In genomic region chr7:135785065-135785464, GRCh38 we compare ENCODE assay signal across 40 cellular contexts. TPM values are rescaled to one million over a fixed set of nuclear protein-coding genes. Genes with fewer than 3 reads are reported as not detected.
"Had no signal": no experiment of that assay in that cellular context is flagged by ENCODE, and none has a peak within 500 bp of the region (broad histone marks: within the 10 kb centered on the region; RNA-seq: fewer than 3 reads in every experiment).

No MANE protein-coding gene starts in this region.

- H3K4me3 ChIP-seq: MG63 had no signal

- DNase-seq: Karpas-422, Kasumi-1, MG63, MM.1S, MV-4-11, NCI-H1048, NCI-H1092, NCI-H1092 treated with DMSO at 0.1 percent for 48 hours, NCI-H1105, NCI-H1105 treated with DMSO at 0.1 percent for 48 hours, NCI-H1417, NCI-H1417 treated with DMSO at 0.1 percent for 48 hours, NCI-H1436, NCI-H1436 treated with DMSO at 0.1 percent for 48 hours, NCI-H146, NCI-H1694, NCI-H1694 treated with DMSO at 0.1 percent for 48 hours, NCI-H187, NCI-H187 treated with DMSO at 0.1 percent for 48 hours, NCI-H1930, NCI-H2029, NCI-H2029 treated with DMSO at 0.1 percent for 48 hours, NCI-H2081, NCI-H2081 treated with DMSO at 0.1 percent for 48 hours, NCI-H2107, NCI-H2171, NCI-H2171 treated with DMSO at 0.1 percent for 48 hours, NCI-H2227 treated with DMSO at 0.1 percent for 48 hours, NCI-H226, NCI-H345, NCI-H446, NCI-H446 treated with DMSO at 0.1 percent for 48 hours, NCI-H510A, NCI-H510A treated with DMSO at 0.1 percent for 48 hours, NCI-H524, NCI-H524 treated with DMSO at 0.1 percent for 48 hours had no signal

- H3K27me3 ChIP-seq: MG63 had no signal

- H3K9me3 ChIP-seq: MG63 had no signal

- H3K36me3 ChIP-seq: MG63 had no signal

RNA-seq across cellular contexts. Expression of gene FAM180A, which starts 36.5 kb away (rescaled TPM):
- total RNA-seq: MCF 10A, NCI-H460 had no signal

RNA-seq across cellular contexts. Expression of gene SLC13A4, which starts 57.1 kb away (rescaled TPM):
- total RNA-seq: LHCN-M2, M059J, MCF 10A, NCI-H460 had no signal
